Comparison of ENCODE assay signal across 8 cellular contexts in genomic region chr22:35154937-35155387, GRCh38.
DNase-seq lines count a peak whose midpoint lies in the region; ATAC-seq, FAIRE-seq and TF ChIP-seq lines count a peak whose summit lies in the region.

No MANE protein-coding gene starts in this region.

- H3K36me3 ChIP-seq in pancreas: no peaks in the 10 kb centered on the region

- intact Hi-C loops in Right ventricle myocardium superior (cut with DNase I) (no loop called here), Right ventricle myocardium inferior (cut with DNase I) (no loop called here), pancreas (cut with DNase I) (loop anchor here in 1 of 3 donors (10.0 kb wide), 1 partner anchor 740 kb away; no protein-coding TSS in a partner anchor)

- H3K27ac ChIP-seq in pancreas: no peak overlapping the region

- no peaks in the 10 kb centered on the region for H3K4me1 ChIP-seq in pancreas

- H3K9me3 ChIP-seq in pancreas: no peaks in the 10 kb centered on the region

- peak; percentile 81 for ATAC-seq in Right ventricle myocardium superior (ENCODE audit: poor library complexity)
- ATAC-seq in Right ventricle myocardium inferior: no peak
- ATAC-seq in pancreas: peak; percentile 58 to 88 (median 80)
- no peak for ATAC-seq in HG03342 (IDR thresholded peaks at IDR 0.05; ENCODE audit: unreplicated experiment)

- peak; percentile 43 to 58 (median 56) for TF ChIP-seq CTCF in pancreas (IDR thresholded peaks at IDR 0.05)

- no peak overlapping the region for H3K4me3 ChIP-seq in pancreas

- DNase-seq in Right ventricle myocardium superior (peak; percentile 57), Right ventricle myocardium inferior (ENCODE audit: missing footprints) (no peak), M059J (ENCODE audit: low read depth) (peak; percentile 56), UCSD-AML1 (lab: John Stamatoyannopoulos, UW; ENCODE audit: unreplicated experiment) (peak; percentile 20), fibroblast of the conjunctiva (ENCODE audit: low read depth) (peak; percentile 10), pancreas (peak; percentile 19 to 68 (median 49)), DMS79 (lab: John Stamatoyannopoulos, UW) (no peak)

- 8 to 10% methylated on average over 10 of the region's 10 CpGs for WGBS in pancreas, 2 donors

- FAIRE-seq in pancreas (lab: Jason Lieb, UNC): no peak

- H3K27me3 ChIP-seq in pancreas: peaks cover 0 to 5% (median 2%) of the 10 kb centered on the region in 4 donors

Comparison
In these comparisons a context has a peak if more than half of its experiments do, and no peak if none do; other contexts are left out.
1. ATAC-seq: peak in Right ventricle myocardium superior (single experiment) and pancreas (4 of 4); none in Right ventricle myocardium inferior (single experiment) and HG03342 (single experiment).
2. DNase-seq: peak in Right ventricle myocardium superior (single experiment), M059J (single experiment), UCSD-AML1 (single experiment), fibroblast of the conjunctiva (single experiment) and pancreas (6 of 6); none in Right ventricle myocardium inferior (single experiment) and DMS79 (single experiment).